In genomic region chr10:14879055-14879800, GRCh38 we compare ENCODE assay signal across 1 cellular context.
TF ChIP-seq lines count a peak whose summit lies in the region.

No MANE protein-coding gene starts in this region.

TF ChIP-seq in GM23338, 12 proteins besides CTCF, POLR2A, EP300 and RAD21:
- no peak for TF ChIP-seq EZH2phosphoT487 (IDR thresholded peaks at IDR 0.05; ENCODE audit: unreplicated experiment)
- no peak for TF ChIP-seq ZNF462 (CRISPR knock-in tag; IDR thresholded peaks at IDR 0.05)
- no peak for TF ChIP-seq NANOG (IDR thresholded peaks at IDR 0.05; ENCODE audit: borderline replicate concordance)
- no peak for TF ChIP-seq ZNF114 (CRISPR knock-in tag; IDR thresholded peaks at IDR 0.05)
- TF ChIP-seq ETS1 (IDR thresholded peaks at IDR 0.05): no peak
- TF ChIP-seq CREB1 (CRISPR knock-in tag; IDR thresholded peaks at IDR 0.05; ENCODE audit: low read depth): no peak
- no peak for TF ChIP-seq EZH2 (IDR thresholded peaks at IDR 0.05; ENCODE audit: low read depth, unreplicated experiment)
